ENCODE assay signal across 1 cellular context in the genomic region with DNA sequence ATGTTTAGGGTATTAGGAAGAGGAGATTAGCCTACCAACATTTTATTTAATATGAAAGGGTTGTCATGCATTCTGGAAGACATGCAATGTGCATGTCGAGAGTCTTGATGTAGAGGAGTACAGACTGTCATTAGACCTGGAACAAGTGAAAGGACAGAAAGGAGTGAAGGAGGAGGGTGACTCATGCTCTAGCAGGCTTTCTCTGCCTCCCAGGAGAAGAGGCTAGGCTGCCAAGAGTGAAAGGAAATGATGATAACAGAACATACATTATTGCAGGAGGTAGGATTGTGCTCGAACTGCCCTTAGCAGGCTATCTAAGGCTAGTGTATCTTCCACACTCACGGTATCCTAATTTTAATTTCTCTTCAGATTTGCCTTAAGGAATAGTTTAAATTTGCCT.
TF ChIP-seq lines count a peak whose summit lies in the region.

No MANE protein-coding gene starts in this region.

TF ChIP-seq in K562, 482 proteins besides CTCF, POLR2A, EP300 and RAD21 (continued from another document):
- TF ChIP-seq ZNF592 (IDR thresholded peaks at IDR 0.05): 0 out of 2 replicates have a peak, but pooled peaks have one; percentile 31
- TF ChIP-seq JUND (IDR thresholded peaks at IDR 0.05; ENCODE audit: borderline replicate concordance, low read depth, low read length): peak; percentile 74
- TF ChIP-seq JUND (tag; IDR thresholded peaks at IDR 0.05; ENCODE audit: borderline replicate concordance, low read depth, low read length): peak; percentile 65; the same call in 1 of the 3 replicates
- TF ChIP-seq FOSL1 (tag; conservative IDR thresholded peaks at IDR 0.05): peak; percentile 62
